14 cellular contexts compared by ENCODE assay signal in genomic region chr19:7421941-7422744, GRCh38.
A peak's percentile ranks its signal among the peaks of the same experiment; 100 is the strongest.
DNase-seq lines count a peak whose midpoint lies in the region; ATAC-seq and TF ChIP-seq lines count a peak whose summit lies in the region.
"Had no signal": no experiment of that assay in that cellular context is flagged by ENCODE, and none has a peak within 500 bp of the region (broad histone marks: within the 10 kb centered on the region; RNA-seq: fewer than 3 reads in every experiment).

No MANE protein-coding gene starts in this region.

- H3K27ac ChIP-seq in tibial artery = no peak overlapping the region
- H3K27ac ChIP-seq: BLaER1, parathyroid adenoma had no signal

- DNase-seq in CD14-positive monocyte (ENCODE audit: low spot score) (no peak), ELF-1 (ENCODE audit: low read depth, low spot score) (peak; percentile 59), T-helper 17 cell (no peak), naive B cell (no peak), tibial artery (no peak), GM13977 (ENCODE audit: low spot score) (no peak)
- DNase-seq in effector CD8-positive, alpha-beta T cell (lab: John Stamatoyannopoulos, UW) = no peak
- DNase-seq: activated effector memory CD4-positive, alpha-beta T cell treated with Interleukin-2 at 50 U/mL for 16 hours; NCI-H2029; NCI-H526 treated with DMSO at 0.1 percent for 48 hours; T-helper 2 cell had no signal

- in situ Hi-C loops in GM13977 (cut with MboI; ENCODE audit: low pct_unique_long_range_greater_than_20kb, low sequenced_read_pairs, unreplicated experiment) = no loop called here

- H3K4me3 ChIP-seq in tibial artery = no peak overlapping the region
- H3K4me3 ChIP-seq: BLaER1 had no signal

- ATAC-seq in T-helper 17 cell = no peak
- no peak for ATAC-seq in naive B cell (ENCODE audit: low read depth in 2 of 2)
- ATAC-seq in HG03521 (IDR thresholded peaks at IDR 0.05; ENCODE audit: unreplicated experiment) = no peak

- TF ChIP-seq CTCF in CD14-positive monocyte (IDR thresholded peaks at IDR 0.05) (no peak), tibial artery (IDR thresholded peaks at IDR 0.05) (no peak), GM13977 (IDR thresholded peaks at IDR 0.05; ENCODE audit: extremely low read depth, insufficient read depth, missing control alignments) (no peak)

- no peaks in the 10 kb centered on the region for H3K9me3 Mint-ChIP-seq in CD14-positive monocyte
- no peaks in the 10 kb centered on the region for H3K9me3 Mint-ChIP-seq in naive B cell

- H3K36me3 Mint-ChIP-seq in CD14-positive monocyte (peaks cover 55 to 94% of the 10 kb centered on the region in 2 donors), T-helper 17 cell (ENCODE audit: low read depth) (peaks cover 8% of the 10 kb centered on the region), naive B cell (peaks cover 9 to 18% of the 10 kb centered on the region in 2 donors)

- H3K27me3 Mint-ChIP-seq in CD14-positive monocyte (ENCODE audit: low read depth in 3 of 3) = no peaks in the 10 kb centered on the region
- H3K27me3 Mint-ChIP-seq in T-helper 17 cell = no peaks in the 10 kb centered on the region
- H3K27me3 Mint-ChIP-seq in naive B cell = no peaks in the 10 kb centered on the region

- no peaks in the 10 kb centered on the region for H3K4me1 ChIP-seq in tibial artery
- H3K4me1 ChIP-seq: BLaER1, parathyroid adenoma had no signal

- H3K27ac Mint-ChIP-seq in CD14-positive monocyte (peak overlapping the region in 6 of 7 donors; percentile 3 to 77 (median 54)), T-helper 17 cell (peak overlapping the region; percentile 81), naive B cell (peak overlapping the region in 5 of 6 donors; percentile 8 to 88 (median 64))

- H3K4me1 Mint-ChIP-seq in CD14-positive monocyte (no peaks in the 10 kb centered on the region), T-helper 17 cell (peaks cover 38% of the 10 kb centered on the region), naive B cell (peaks cover 19 to 22% (median 22%) of the 10 kb centered on the region in 3 donors)

- H3K4me3 Mint-ChIP-seq in CD14-positive monocyte = no peak overlapping the region
- no peak overlapping the region for H3K4me3 Mint-ChIP-seq in T-helper 17 cell
- H3K4me3 Mint-ChIP-seq in naive B cell = peak overlapping the region in 2 of 8 donors; percentile 57 to 80

- peaks cover 0 to 27% (median 0%) of the 10 kb centered on the region in 3 donors for H3K36me3 ChIP-seq in tibial artery

- H3K27me3 ChIP-seq in tibial artery = no peaks in the 10 kb centered on the region
- H3K27me3 ChIP-seq: BLaER1 had no signal

- H3K9me3 ChIP-seq in T-helper 17 cell (ENCODE audit: control insufficient read depth, low read length, poor library complexity, severe bottlenecking) (no peaks in the 10 kb centered on the region), tibial artery (no peaks in the 10 kb centered on the region)
- H3K9me3 ChIP-seq: BLaER1 had no signal

- intact Hi-C loops in CD14-positive monocyte (cut with micrococcal nuclease) (no loop called here), tibial artery (cut with DNase I; ENCODE audit: low total_unique reads) (no loop called here)
